ENCODE assay signal across 15 cellular contexts in genomic region chr15:50911641-50912040, GRCh38. TPM values are rescaled to one million over a fixed set of nuclear protein-coding genes. Genes with fewer than 3 reads are reported as not detected.
DNase-seq lines count a peak whose midpoint lies in the region; ATAC-seq and TF ChIP-seq lines count a peak whose summit lies in the region.
"Had no signal": no experiment of that assay in that cellular context is flagged by ENCODE, and none has a peak within 500 bp of the region (broad histone marks: within the 10 kb centered on the region; RNA-seq: fewer than 3 reads in every experiment).

No MANE protein-coding gene starts in this region.

- peaks cover 40% of the 10 kb centered on the region for H3K4me1 Mint-ChIP-seq in activated B cell treated with CpG ODN at 0.5 μM for 24 hours

- peaks cover 40 to 44% of the 10 kb centered on the region in 2 experiments for H3K4me1 ChIP-seq in neutrophil (ENCODE audit: control insufficient read depth in 1 of 2, insufficient read depth in 1 of 2, low read depth in 1 of 2, low read length in 1 of 2)

- peaks cover 28% of the 10 kb centered on the region for H3K36me3 ChIP-seq in neutrophil

- H3K4me3 Mint-ChIP-seq in activated B cell treated with CpG ODN at 0.5 μM for 24 hours, result peak overlapping the region; percentile 15
- H3K4me3 Mint-ChIP-seq: activated CD4-positive, alpha-beta memory T cell treated with anti-CD3 and anti-CD28 coated beads, Interleukin-2, amount 10 ng/mL, durations not matched to agents 7 days and 5 days; activated naive CD8-positive, alpha-beta T cell treated with anti-CD3 and anti-CD28 coated beads, Interleukin-2, amount 10 ng/mL, durations not matched to agents 7 days and 5 days; natural killer cell had no signal

- no peaks in the 10 kb centered on the region for H3K27me3 Mint-ChIP-seq in activated B cell treated with CpG ODN at 0.5 μM for 24 hours
- H3K27me3 Mint-ChIP-seq: activated CD4-positive, alpha-beta memory T cell treated with anti-CD3 and anti-CD28 coated beads, Interleukin-2, amount 10 ng/mL, durations not matched to agents 7 days and 5 days; activated naive CD8-positive, alpha-beta T cell treated with anti-CD3 and anti-CD28 coated beads, Interleukin-2, amount 10 ng/mL, durations not matched to agents 7 days and 5 days had no signal

- no peak overlapping the region for H3K27ac Mint-ChIP-seq in activated B cell treated with CpG ODN at 0.5 μM for 24 hours
- H3K27ac Mint-ChIP-seq: activated CD4-positive, alpha-beta memory T cell treated with anti-CD3 and anti-CD28 coated beads, Interleukin-2, amount 10 ng/mL, durations not matched to agents 7 days and 5 days; activated naive CD8-positive, alpha-beta T cell treated with anti-CD3 and anti-CD28 coated beads, Interleukin-2, amount 10 ng/mL, durations not matched to agents 7 days and 5 days had no signal

- H3K9me3 ChIP-seq in neutrophil, result no peaks in the 10 kb centered on the region
- H3K9me3 ChIP-seq: gastroesophageal sphincter had no signal

- POLR2A ChIA-PET in activated B cell treated with CpG ODN at 0.5 μM for 24 hours (lab: Charles Lee), result no interaction called here

- no peak for TF ChIP-seq CTCF in activated B cell treated with CpG ODN at 0.5 μM for 24 hours (IDR thresholded peaks at IDR 0.05)
- TF ChIP-seq CTCF in neutrophil (IDR thresholded peaks at IDR 0.05), result no peak

- H3K9me3 Mint-ChIP-seq in activated B cell treated with CpG ODN at 0.5 μM for 24 hours, result no peaks in the 10 kb centered on the region
- H3K9me3 Mint-ChIP-seq: activated CD4-positive, alpha-beta memory T cell treated with anti-CD3 and anti-CD28 coated beads, Interleukin-2, amount 10 ng/mL, durations not matched to agents 7 days and 5 days; activated naive CD8-positive, alpha-beta T cell treated with anti-CD3 and anti-CD28 coated beads, Interleukin-2, amount 10 ng/mL, durations not matched to agents 7 days and 5 days; natural killer cell had no signal

- DNase-seq in GF-D8 (lab: John Stamatoyannopoulos, UW) (peak; percentile 65), NCI-H226 (peak; percentile 24), activated B cell treated with CpG ODN at 0.5 μM for 24 hours (no peak), DMS153 treated with DMSO at 0.1 percent for 48 hours (lab: John Stamatoyannopoulos, UW; ENCODE audit: unreplicated experiment) (no peak), NCI-H1105 (lab: John Stamatoyannopoulos, UW) (no peak)
- DNase-seq: activated CD4-positive, alpha-beta memory T cell treated with anti-CD3 and anti-CD28 coated beads, Interleukin-2, amount 10 ng/mL, durations not matched to agents 7 days and 5 days; activated naive CD8-positive, alpha-beta T cell treated with anti-CD3 and anti-CD28 coated beads, Interleukin-2, amount 10 ng/mL, durations not matched to agents 7 days and 5 days; natural killer cell; NCI-H2081 treated with DMSO at 0.1 percent for 48 hours; T-helper 9 cell had no signal

- CTCF ChIA-PET in activated B cell treated with CpG ODN at 0.5 μM for 24 hours (lab: Charles Lee), result no interaction called here

- no peaks in the 10 kb centered on the region for H3K27me3 ChIP-seq in neutrophil
- H3K27me3 ChIP-seq: gastroesophageal sphincter had no signal

- peak overlapping the region in 1 of 2 experiments; percentile 6 for H3K4me3 ChIP-seq in neutrophil (ENCODE audit: low read depth in 1 of 2, low read length in 1 of 2)
- H3K4me3 ChIP-seq: gastroesophageal sphincter had no signal

- peaks cover 28% of the 10 kb centered on the region for H3K36me3 Mint-ChIP-seq in activated B cell treated with CpG ODN at 0.5 μM for 24 hours (ENCODE audit: low read depth)

- no peak for ATAC-seq in activated B cell treated with CpG ODN at 0.5 μM for 24 hours (ENCODE audit: low read depth)
- no peak for ATAC-seq in HG02588 (IDR thresholded peaks at IDR 0.05; ENCODE audit: unreplicated experiment)
- no peak for ATAC-seq in HG02840 (IDR thresholded peaks at IDR 0.05; ENCODE audit: low FRiP score, unreplicated experiment)
- ATAC-seq: gastroesophageal sphincter, natural killer cell, Right ventricle myocardium inferior had no signal

- intact Hi-C loops in activated B cell treated with CpG ODN at 0.5 μM for 24 hours (cut with micrococcal nuclease), result no loop called here

- peak overlapping the region; percentile 66 for H3K27ac ChIP-seq in neutrophil

RNA-seq across cellular contexts. Expression of gene AP4E1, which starts 3.2 kb away (rescaled TPM):
- total RNA-seq in activated B cell treated with CpG ODN at 0.5 μM for 24 hours, result 11.1 and 13.4 TPM in 2 replicates

Comparison
In these comparisons a context has a peak if more than half of its experiments do, and no peak if none do; other contexts are left out.
1. DNase-seq: peak in GF-D8 (single experiment) and NCI-H226 (single experiment); none in activated B cell treated with CpG ODN at 0.5 μM for 24 hours (single experiment), DMS153 treated with DMSO at 0.1 percent for 48 hours (single experiment) and NCI-H1105 (single experiment).